Comparison of ENCODE assay signal across 8 cellular contexts in genomic region chr1:213988639-213989070, GRCh38.
DNase-seq lines count a peak whose midpoint lies in the region; ATAC-seq and TF ChIP-seq lines count a peak whose summit lies in the region.

No MANE protein-coding gene starts in this region.

- in situ Hi-C loops in astrocyte of the cerebellum (cut with HindIII; ENCODE audit: low sequenced_read_pairs): no loop called here

- H3K36me3 ChIP-seq in BLaER1 (no peaks in the 10 kb centered on the region), HUES6 (ENCODE audit: control insufficient read depth, insufficient read depth, low read length) (no peaks in the 10 kb centered on the region), subcutaneous abdominal adipose tissue (ENCODE audit: control insufficient read depth in 5 of 5, insufficient read depth in 5 of 5, low read length in 5 of 5) (no peaks in the 10 kb centered on the region)

- H3K4me3 ChIP-seq in BLaER1: peak overlapping the region; percentile 68
- H3K4me3 ChIP-seq in HUES6 (ENCODE audit: low read depth, low read length): peak overlapping the region; percentile 82
- peak overlapping the region; percentile 76 for H3K4me3 ChIP-seq in astrocyte of the cerebellum (ENCODE audit: low read depth, low read length)
- H3K4me3 ChIP-seq in subcutaneous abdominal adipose tissue (ENCODE audit: low read depth in 1 of 5, low read length in 5 of 5): peak overlapping the region; percentile 77 to 92 (median 83)

- H3K27ac ChIP-seq in BLaER1 (peak overlapping the region; percentile 15; the same call in 1 of the 2 replicates), HUES6 (ENCODE audit: low read depth, low read length) (no peak overlapping the region), subcutaneous abdominal adipose tissue (ENCODE audit: low read depth, low read length) (peak overlapping the region; percentile 42)

- H4K20me1 ChIP-seq in BLaER1: no peaks in the 10 kb centered on the region

- peaks cover 13% of the 10 kb centered on the region for H3K4me1 ChIP-seq in BLaER1
- peaks cover 44% of the 10 kb centered on the region for H3K4me1 ChIP-seq in HUES6 (ENCODE audit: control insufficient read depth, insufficient read depth, low read length)
- peaks cover 0 to 43% (median 42%) of the 10 kb centered on the region in 5 donors for H3K4me1 ChIP-seq in subcutaneous abdominal adipose tissue (ENCODE audit: control insufficient read depth in 5 of 5, insufficient read depth in 5 of 5, low read length in 5 of 5)

- H3K9ac ChIP-seq in BLaER1: peak overlapping the region; percentile 53
- no peak overlapping the region for H3K9ac ChIP-seq in HUES6 (ENCODE audit: low read length)
- H3K9ac ChIP-seq in subcutaneous abdominal adipose tissue (ENCODE audit: low read length in 5 of 5): peak overlapping the region in 4 of 5 donors; percentile 42 to 80 (median 68)

- DNase-seq in astrocyte of the cerebellum (ENCODE audit: low read depth) (no peak), islet precursor cell (peak; percentile 54), midbrain (lab: John Stamatoyannopoulos, UW) (no peak), NCI-H1417 treated with DMSO at 0.1 percent for 48 hours (lab: John Stamatoyannopoulos, UW) (no peak)

- H3K9me3 ChIP-seq in BLaER1 (peaks cover 13% of the 10 kb centered on the region), HUES6 (ENCODE audit: control insufficient read depth, insufficient read depth, low read depth, low read length) (no peaks in the 10 kb centered on the region), subcutaneous abdominal adipose tissue (ENCODE audit: control insufficient read depth in 5 of 5, low read length in 5 of 5) (no peaks in the 10 kb centered on the region)

- ATAC-seq in GM21529 (IDR thresholded peaks at IDR 0.05; ENCODE audit: unreplicated experiment): no peak

- H3K4me2 ChIP-seq in BLaER1: peak overlapping the region; percentile 71

- TF ChIP-seq CTCF in astrocyte of the cerebellum (IDR thresholded peaks at IDR 0.05; ENCODE audit: low read depth, low read length, missing control alignments): no peak

- H3K27me3 ChIP-seq in BLaER1 (peaks cover 35% of the 10 kb centered on the region), HUES6 (ENCODE audit: control insufficient read depth, insufficient read depth, low read length) (peaks cover 70% of the 10 kb centered on the region), subcutaneous abdominal adipose tissue (ENCODE audit: control insufficient read depth in 5 of 5, insufficient read depth in 4 of 5, low read length in 5 of 5) (peaks cover 34 to 49% (median 43%) of the 10 kb centered on the region in 5 donors)
